20 cellular contexts compared by ENCODE assay signal in genomic region chr15:62617741-62618140, GRCh38.
A peak's percentile ranks its signal among the peaks of the same experiment; 100 is the strongest.
DNase-seq lines count a peak whose midpoint lies in the region; ATAC-seq and TF ChIP-seq lines count a peak whose summit lies in the region.
"Had no signal": no experiment of that assay in that cellular context is flagged by ENCODE, and none has a peak within 500 bp of the region (broad histone marks: within the 10 kb centered on the region; RNA-seq: fewer than 3 reads in every experiment).

No MANE protein-coding gene starts in this region.

- H3K36me3 Mint-ChIP-seq in neural progenitor cell = no peaks in the 10 kb centered on the region
- H3K36me3 Mint-ChIP-seq: CD14-positive monocyte, IgD-negative memory B cell had no signal

- no peak overlapping the region for H2AFZ ChIP-seq in GM23248
- no peak overlapping the region for H2AFZ ChIP-seq in neural progenitor cell (replicated peaks)

- H3K27ac ChIP-seq in GM23248 (peak overlapping the region; percentile 74), RWPE2 (ENCODE audit: poor library complexity, severe bottlenecking) (peak overlapping the region; percentile 55), subcutaneous abdominal adipose tissue (ENCODE audit: low read depth, low read length) (peak overlapping the region; percentile 32), neural progenitor cell (no peak overlapping the region)

- H4K20me1 ChIP-seq in GM23248 (ENCODE audit: insufficient read depth) (no peaks in the 10 kb centered on the region), neural progenitor cell (ENCODE audit: low read depth) (no peaks in the 10 kb centered on the region)

- TF ChIP-seq CTCF in RWPE2 (IDR thresholded peaks at IDR 0.05; ENCODE audit: poor library complexity, severe bottlenecking) (no peak), neural progenitor cell (IDR thresholded peaks at IDR 0.05) (no peak)

- H3K4me2 ChIP-seq in GM23248 (ENCODE audit: unreplicated experiment) = peak overlapping the region; percentile 32
- H3K4me2 ChIP-seq in neural progenitor cell = no peak overlapping the region

- peak; percentile 56 for DNase-seq in GM23248
- no peak for DNase-seq in RWPE2 (ENCODE audit: low spot score)
- peak; percentile 10 for DNase-seq in kidney tubule cell (ENCODE audit: low spot score)
- DNase-seq in neural progenitor cell (ENCODE audit: low spot score) = no peak
- no peak for DNase-seq in amniotic stem cell (lab: John Stamatoyannopoulos, UW)
- DNase-seq: AML-193, COR-L47, Kasumi-1, NCI-H1417, NCI-H2029 treated with DMSO at 0.1 percent for 48 hours, NCI-H2171 treated with DMSO at 0.1 percent for 48 hours, NCI-H446 treated with DMSO at 0.1 percent for 48 hours, NCI-H748 treated with DMSO at 0.1 percent for 48 hours, OCI-M1, RPMI8226 had no signal

- no peak for ATAC-seq in RWPE2 (ENCODE audit: low read depth)
- no peak for ATAC-seq in GM19035 (IDR thresholded peaks at IDR 0.05; ENCODE audit: unreplicated experiment)
- ATAC-seq: HCT116 had no signal

- no peaks in the 10 kb centered on the region for H3K9me3 ChIP-seq in GM23248 (ENCODE audit: low read depth)
- no peaks in the 10 kb centered on the region for H3K9me3 ChIP-seq in RWPE2 (ENCODE audit: severe bottlenecking)
- no peaks in the 10 kb centered on the region for H3K9me3 ChIP-seq in subcutaneous abdominal adipose tissue (ENCODE audit: control insufficient read depth in 5 of 5, low read length in 5 of 5)
- H3K9me3 ChIP-seq in neural progenitor cell (ENCODE audit: low read depth) = no peaks in the 10 kb centered on the region

- H3K4me1 ChIP-seq in GM23248 (ENCODE audit: insufficient read depth) = peaks cover 29% of the 10 kb centered on the region
- H3K4me1 ChIP-seq in RWPE2 (ENCODE audit: insufficient read depth, poor library complexity, severe bottlenecking) = peaks cover 22% of the 10 kb centered on the region
- H3K4me1 ChIP-seq in subcutaneous abdominal adipose tissue (ENCODE audit: control insufficient read depth in 5 of 5, insufficient read depth in 5 of 5, low read length in 5 of 5) = peaks cover 0 to 11% (median 5%) of the 10 kb centered on the region in 5 donors
- no peaks in the 10 kb centered on the region for H3K4me1 ChIP-seq in neural progenitor cell

- H3K27me3 ChIP-seq in GM23248 (replicated peaks; ENCODE audit: insufficient read depth) = no peaks in the 10 kb centered on the region
- H3K27me3 ChIP-seq in RWPE2 (ENCODE audit: insufficient read depth, poor library complexity, severe bottlenecking) = no peaks in the 10 kb centered on the region
- H3K27me3 ChIP-seq in subcutaneous abdominal adipose tissue (ENCODE audit: control insufficient read depth in 5 of 5, insufficient read depth in 4 of 5, low read length in 5 of 5) = no peaks in the 10 kb centered on the region
- no peaks in the 10 kb centered on the region for H3K27me3 ChIP-seq in neural progenitor cell

- H3F3A ChIP-seq in GM23248 (ENCODE audit: insufficient read depth) (peaks cover 31% of the 10 kb centered on the region), neural progenitor cell (ENCODE audit: low read depth) (no peaks in the 10 kb centered on the region)

- H3K79me2 ChIP-seq in GM23248 (ENCODE audit: insufficient read depth) (peaks cover 55% of the 10 kb centered on the region), neural progenitor cell (ENCODE audit: low read depth) (no peaks in the 10 kb centered on the region)

- in situ Hi-C loops in GM23248 (cut with MboI) = no loop called here

- no peak overlapping the region for H3K4me3 ChIP-seq in GM23248
- no peak overlapping the region for H3K4me3 ChIP-seq in RWPE2 (ENCODE audit: severe bottlenecking)
- H3K4me3 ChIP-seq in subcutaneous abdominal adipose tissue (ENCODE audit: low read depth in 1 of 5, low read length in 5 of 5) = no peak overlapping the region
- no peak overlapping the region for H3K4me3 ChIP-seq in neural progenitor cell

- no peaks in the 10 kb centered on the region for H3K9me3 Mint-ChIP-seq in neural progenitor cell
- H3K9me3 Mint-ChIP-seq: CD14-positive monocyte, IgD-negative memory B cell had no signal

- peaks cover 10% of the 10 kb centered on the region for H3K4me1 Mint-ChIP-seq in neural progenitor cell
- H3K4me1 Mint-ChIP-seq: CD14-positive monocyte, IgD-negative memory B cell had no signal

- H3K9ac ChIP-seq in GM23248 (no peak overlapping the region), subcutaneous abdominal adipose tissue (ENCODE audit: low read length in 5 of 5) (no peak overlapping the region), neural progenitor cell (no peak overlapping the region)

- H3K4me3 Mint-ChIP-seq in neural progenitor cell = no peak overlapping the region
- H3K4me3 Mint-ChIP-seq: CD14-positive monocyte, IgD-negative memory B cell had no signal

- H3K36me3 ChIP-seq in GM23248 (ENCODE audit: low read depth) = no peaks in the 10 kb centered on the region
- H3K36me3 ChIP-seq in RWPE2 (ENCODE audit: low read depth) = no peaks in the 10 kb centered on the region
- H3K36me3 ChIP-seq in subcutaneous abdominal adipose tissue (ENCODE audit: control insufficient read depth in 5 of 5, insufficient read depth in 5 of 5, low read length in 5 of 5) = no peaks in the 10 kb centered on the region
- no peaks in the 10 kb centered on the region for H3K36me3 ChIP-seq in neural progenitor cell

- H3K9me2 ChIP-seq in GM23248 (ENCODE audit: insufficient read depth) = no peaks in the 10 kb centered on the region

- 62 to 70% methylated on average over 4 of the region's 4 CpGs for WGBS in GM23248 (ENCODE audit: low coverage in 1 of 2, low lambda C conversion rate in 2 of 2, missing lambda C conversion rate in 2 of 2), 2 experiments

- H3K27ac Mint-ChIP-seq in neural progenitor cell = no peak overlapping the region
- H3K27ac Mint-ChIP-seq: IgD-negative memory B cell had no signal

- H3K27me3 Mint-ChIP-seq in neural progenitor cell (ENCODE audit: insufficient read depth, low read depth) = no peaks in the 10 kb centered on the region
- H3K27me3 Mint-ChIP-seq: IgD-negative memory B cell had no signal

Comparison
In these comparisons a context has a peak if more than half of its experiments do, and no peak if none do; other contexts are left out.
1. DNase-seq: peak in GM23248 (single experiment) and kidney tubule cell (single experiment); none in RWPE2 (single experiment), neural progenitor cell (single experiment) and amniotic stem cell (single experiment).